In the genomic region with DNA sequence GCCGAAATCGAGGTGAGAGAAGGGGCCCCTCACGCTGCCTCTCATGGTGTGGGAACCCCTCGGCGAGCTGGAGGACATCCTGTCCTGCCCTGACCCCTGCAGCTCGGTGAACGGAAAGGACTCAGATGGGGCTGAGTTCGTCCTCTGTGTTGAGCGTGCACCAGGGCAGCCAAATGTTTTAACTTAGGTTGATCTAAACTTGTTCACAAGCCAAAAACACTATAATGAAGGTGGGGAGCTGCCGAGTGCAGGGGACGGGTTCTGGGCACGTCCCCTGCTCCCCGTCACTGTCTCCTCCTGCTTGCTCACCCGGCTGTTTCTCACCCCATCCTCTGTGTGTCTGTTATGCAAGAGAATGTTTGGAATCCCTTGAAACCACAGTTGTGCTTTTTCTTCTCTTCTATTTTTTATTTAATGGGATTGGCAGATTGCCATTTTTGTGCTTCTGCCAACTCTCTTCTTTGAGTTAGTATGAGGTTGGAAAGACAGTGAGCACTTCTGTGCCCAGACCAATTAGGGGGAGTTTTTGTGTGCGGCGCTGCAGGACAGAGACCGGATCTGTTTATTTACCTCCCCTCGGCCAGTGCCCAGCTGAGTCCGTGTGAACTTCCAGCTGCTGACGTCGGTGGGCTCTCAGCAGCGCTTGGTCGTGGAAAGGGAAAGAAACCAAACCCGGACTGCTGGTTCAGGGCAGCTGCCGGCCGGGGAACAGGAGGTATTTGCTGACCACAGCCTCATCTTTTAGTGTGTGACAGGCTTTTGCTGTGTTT, we compare ENCODE assay signal across 8 cellular contexts.
DNase-seq lines count a peak whose midpoint lies in the region; ATAC-seq, FAIRE-seq and TF ChIP-seq lines count a peak whose summit lies in the region.

No MANE protein-coding gene starts in this region.

- ATAC-seq in GM21515 (IDR thresholded peaks at IDR 0.05; ENCODE audit: unreplicated experiment) (no peak), GM18511 (IDR thresholded peaks at IDR 0.05; ENCODE audit: unreplicated experiment) (no peak), HG03354 (IDR thresholded peaks at IDR 0.05; ENCODE audit: poor library complexity, severe bottlenecking, unreplicated experiment) (no peak)

- peak; percentile 86 for FAIRE-seq in HTR-8/SVneo (lab: Jason Lieb, UNC)

- no peak for TF ChIP-seq CTCF in WI38 (IDR thresholded peaks at IDR 0.05; ENCODE audit: low read depth, low read length)
- TF ChIP-seq CTCF in retinal pigment epithelial cell (conservative IDR thresholded peaks at IDR 0.05; ENCODE audit: low read depth, low read length), result peak; percentile 7

- intact Hi-C loops in cardiac septum (cut with DNase I), result loop anchor here (5.0 kb wide), 1 partner anchor 118 kb away; no protein-coding TSS in a partner anchor

- DNase-seq in ACHN (peak; percentile 81), HTR-8/SVneo (ENCODE audit: insufficient read length, low spot score) (peak; percentile 90), cardiac septum (ENCODE audit: low spot score) (peak; percentile 76), retinal pigment epithelial cell (ENCODE audit: low read depth) (peak; percentile 74)

- in situ Hi-C loops in ACHN (cut with HindIII; ENCODE audit: low pct_ligation_motif_present, low pct_unique_long_range_greater_than_20kb, low sequenced_read_pairs), result no loop called here

- H3K4me3 ChIP-seq in WI38 (ENCODE audit: low read depth, low read length), result peak overlapping the region; percentile 32
- H3K4me3 ChIP-seq in retinal pigment epithelial cell (ENCODE audit: low read length), result peak overlapping the region; percentile 20
